In genomic region chr6:34226066-34226465, GRCh38 we compare ENCODE assay signal across 29 cellular contexts. TPM values are rescaled to one million over a fixed set of nuclear protein-coding genes. Genes with fewer than 3 reads are reported as not detected.
A peak's percentile ranks its signal among the peaks of the same experiment; 100 is the strongest.
DNase-seq lines count a peak whose midpoint lies in the region; ATAC-seq and TF ChIP-seq lines count a peak whose summit lies in the region.
"Had no signal": no experiment of that assay in that cellular context is flagged by ENCODE, and none has a peak within 500 bp of the region (broad histone marks: within the 10 kb centered on the region; RNA-seq: fewer than 3 reads in every experiment).

No MANE protein-coding gene starts in this region.

- H3K4me3 Mint-ChIP-seq in activated naive CD4-positive, alpha-beta T cell treated with anti-CD3 and anti-CD28 coated beads, Interleukin-2, amount 50 U/mL, for 24 hours, result no peak overlapping the region
- H3K4me3 Mint-ChIP-seq in T-helper 17 cell, result no peak overlapping the region
- no peak overlapping the region for H3K4me3 Mint-ChIP-seq in memory B cell
- H3K4me3 Mint-ChIP-seq in type B pancreatic cell, result no peak overlapping the region
- H3K4me3 Mint-ChIP-seq: activated CD8-positive, alpha-beta T cell treated with anti-CD3 and anti-CD28 coated beads, Interleukin-2, amount 10 ng/mL, durations not matched to agents 7 days and 5 days; activated T-cell treated with anti-CD3 and anti-CD28 coated beads, Interleukin-2, amount 50 U/mL, for 24 hours; T-helper 1 cell treated with Interleukin-12 subunit alpha and Interleukin-12 subunit beta and Interleukin-4 antibody, amounts not matched to agents 30 μg/mL and 1 μg/mL, for 36 hours had no signal

- no peak for TF ChIP-seq CTCF in type B pancreatic cell (conservative IDR thresholded peaks at IDR 0.05)
- TF ChIP-seq CTCF in heart right ventricle (IDR thresholded peaks at IDR 0.05), result no peak

- H3K36me3 ChIP-seq in heart right ventricle, result no peaks in the 10 kb centered on the region
- H3K36me3 ChIP-seq: ascending aorta, BE2C, esophagus muscularis mucosa, gastroesophageal sphincter, Peyer's patch, upper lobe of right lung had no signal

- no peaks in the 10 kb centered on the region for H3K36me3 Mint-ChIP-seq in activated naive CD4-positive, alpha-beta T cell treated with anti-CD3 and anti-CD28 coated beads, Interleukin-2, amount 50 U/mL, for 24 hours
- no peaks in the 10 kb centered on the region for H3K36me3 Mint-ChIP-seq in T-helper 17 cell (ENCODE audit: low read depth)
- H3K36me3 Mint-ChIP-seq in memory B cell, result no peaks in the 10 kb centered on the region
- H3K36me3 Mint-ChIP-seq in type B pancreatic cell, result no peaks in the 10 kb centered on the region

- H3K4me1 ChIP-seq in heart right ventricle, result peaks cover 0 to 33% (median 13%) of the 10 kb centered on the region in 9 donors

- H3K27ac ChIP-seq in heart right ventricle, result no peak overlapping the region
- H3K27ac ChIP-seq: ascending aorta, esophagus muscularis mucosa, gastroesophageal sphincter, KMS-11, Peyer's patch, upper lobe of right lung had no signal

- H3K4me3 ChIP-seq in heart right ventricle, result no peak overlapping the region
- H3K4me3 ChIP-seq: ascending aorta, esophagus muscularis mucosa, gastroesophageal sphincter, Peyer's patch, upper lobe of right lung had no signal

- intact Hi-C loops in heart right ventricle (cut with DNase I), result no loop called here

- no peaks in the 10 kb centered on the region for H3K27me3 ChIP-seq in heart right ventricle
- H3K27me3 ChIP-seq: ascending aorta, BE2C, esophagus muscularis mucosa, gastroesophageal sphincter, Peyer's patch, upper lobe of right lung had no signal

- peaks cover 34% of the 10 kb centered on the region for H3K4me1 Mint-ChIP-seq in activated naive CD4-positive, alpha-beta T cell treated with anti-CD3 and anti-CD28 coated beads, Interleukin-2, amount 50 U/mL, for 24 hours
- H3K4me1 Mint-ChIP-seq in T-helper 17 cell, result peaks cover 3% of the 10 kb centered on the region
- H3K4me1 Mint-ChIP-seq in memory B cell, result peaks cover 16% of the 10 kb centered on the region
- H3K4me1 Mint-ChIP-seq in type B pancreatic cell (ENCODE audit: unreplicated experiment), result peaks cover 17% of the 10 kb centered on the region

- H3K9me3 ChIP-seq in T-helper 17 cell (ENCODE audit: control insufficient read depth, low read length, poor library complexity, severe bottlenecking) (no peaks in the 10 kb centered on the region), heart right ventricle (no peaks in the 10 kb centered on the region)
- H3K9me3 ChIP-seq: ascending aorta, BE2C, esophagus muscularis mucosa, gastroesophageal sphincter, Peyer's patch, upper lobe of right lung had no signal

- H3K9me3 Mint-ChIP-seq in activated naive CD4-positive, alpha-beta T cell treated with anti-CD3 and anti-CD28 coated beads, Interleukin-2, amount 50 U/mL, for 24 hours, result no peaks in the 10 kb centered on the region
- H3K9me3 Mint-ChIP-seq in memory B cell (no peaks in the 10 kb centered on the region), type B pancreatic cell (no peaks in the 10 kb centered on the region)
- H3K9me3 Mint-ChIP-seq: activated T-cell treated with anti-CD3 and anti-CD28 coated beads, Interleukin-2, amount 50 U/mL, for 24 hours; neural crest cell; T-helper 1 cell treated with Interleukin-12 subunit alpha and Interleukin-12 subunit beta and Interleukin-4 antibody, amounts not matched to agents 30 μg/mL and 1 μg/mL, for 36 hours had no signal

- H3K27me3 Mint-ChIP-seq in activated naive CD4-positive, alpha-beta T cell treated with anti-CD3 and anti-CD28 coated beads, Interleukin-2, amount 50 U/mL, for 24 hours, result no peaks in the 10 kb centered on the region
- H3K27me3 Mint-ChIP-seq in T-helper 17 cell, result no peaks in the 10 kb centered on the region
- H3K27me3 Mint-ChIP-seq in memory B cell, result no peaks in the 10 kb centered on the region
- no peaks in the 10 kb centered on the region for H3K27me3 Mint-ChIP-seq in type B pancreatic cell
- H3K27me3 Mint-ChIP-seq: activated T-cell treated with anti-CD3 and anti-CD28 coated beads, Interleukin-2, amount 50 U/mL, for 24 hours had no signal

- DNase-seq in activated naive CD4-positive, alpha-beta T cell treated with Interleukin-2 at 50 U/mL for 16 hours, result no peak
- DNase-seq in T-helper 17 cell, result no peak
- no peak for DNase-seq in memory B cell (ENCODE audit: low spot score in 2 of 2)
- DNase-seq in type B pancreatic cell (ENCODE audit: extremely low spot score, unreplicated experiment), result no peak
- DNase-seq in NCI-H2227 (lab: John Stamatoyannopoulos, UW; ENCODE audit: unreplicated experiment), result no peak
- no peak for DNase-seq in NCI-H2107 treated with DMSO at 0.1 percent for 48 hours (lab: John Stamatoyannopoulos, UW; ENCODE audit: unreplicated experiment)
- DNase-seq in heart right ventricle, result no peak
- DNase-seq: 8988T; activated CD8-positive, alpha-beta T cell treated with anti-CD3 and anti-CD28 coated beads, Interleukin-2, amount 10 ng/mL, durations not matched to agents 7 days and 5 days; activated naive CD4-positive, alpha-beta T cell; activated T-cell treated with anti-CD3 and anti-CD28 coated beads, Interleukin-2, amount 50 U/mL, for 24 hours; BE2C; DMS153; GDM1; left cardiac atrium; MV-4-11; NCI-H187; NCI-H446; Peyer's patch; small intestine; stimulated activated CD4-positive, alpha-beta T cell treated with anti-CD3 and anti-CD28 coated beads, Interleukin-4, amount 100 ng/mL, for 24 hours; upper lobe of right lung had no signal

- H3K27ac Mint-ChIP-seq in activated naive CD4-positive, alpha-beta T cell treated with anti-CD3 and anti-CD28 coated beads, Interleukin-2, amount 50 U/mL, for 24 hours, result peak overlapping the region; percentile 23
- H3K27ac Mint-ChIP-seq in T-helper 17 cell (peak overlapping the region; percentile 88), memory B cell (peak overlapping the region; percentile 96), type B pancreatic cell (peak overlapping the region; percentile 11)
- H3K27ac Mint-ChIP-seq: activated T-cell treated with anti-CD3 and anti-CD28 coated beads, Interleukin-2, amount 50 U/mL, for 24 hours; T-helper 1 cell treated with Interleukin-12 subunit alpha and Interleukin-12 subunit beta and Interleukin-4 antibody, amounts not matched to agents 30 μg/mL and 1 μg/mL, for 36 hours had no signal

- ATAC-seq in T-helper 17 cell (no peak), memory B cell (ENCODE audit: low read depth) (no peak), heart right ventricle (no peak)
- ATAC-seq: activated CD8-positive, alpha-beta T cell treated with anti-CD3 and anti-CD28 coated beads, Interleukin-2, amount 10 ng/mL, durations not matched to agents 7 days and 5 days; gastroesophageal sphincter; left cardiac atrium; upper lobe of right lung had no signal

- WGBS in heart right ventricle, 2 donors, result 81 to 86% methylated on average over 7 of the region's 7 CpGs

RNA-seq across cellular contexts. Expression of gene HMGA1, which starts 10.6 kb away (rescaled TPM):
- 10 to 100 TPM; 87.5 to 90.3 TPM for total RNA-seq in T-helper 17 cell
- total RNA-seq in type B pancreatic cell (ENCODE audit: low replicate concordance), result 244 and 355 TPM in 2 replicates
- total RNA-seq in heart right ventricle, result 10 to 100 TPM; 33.9 to 54.9 (median 41.3) TPM
- polyA plus RNA-seq in heart right ventricle, result 10 to 100 TPM; 14.2 to 41.0 TPM

RNA-seq across cellular contexts. Expression of gene SMIM29, which starts 22.7 kb away (rescaled TPM):
- total RNA-seq in T-helper 17 cell, result 10 to 100 TPM; 24.3 to 29.2 TPM
- total RNA-seq in type B pancreatic cell (ENCODE audit: low replicate concordance), result 16.0 and 20.8 TPM in 2 replicates
- total RNA-seq in heart right ventricle, result 10 to 100 TPM; 16.0 to 29.1 (median 24.2) TPM
- 10 to 100 TPM; 51.5 to 78.2 TPM for polyA plus RNA-seq in heart right ventricle

Comparison
In these comparisons a context has a peak if more than half of its experiments do, and no peak if none do; other contexts are left out.
1. H3K27ac Mint-ChIP-seq: peak in every context shown above with its lines; median percentile 96 in memory B cell; 88 in T-helper 17 cell; 23 in activated naive CD4-positive, alpha-beta T cell treated with anti-CD3 and anti-CD28 coated beads, Interleukin-2, amount 50 U/mL, for 24 hours; 11 in type B pancreatic cell.